In the genomic region with DNA sequence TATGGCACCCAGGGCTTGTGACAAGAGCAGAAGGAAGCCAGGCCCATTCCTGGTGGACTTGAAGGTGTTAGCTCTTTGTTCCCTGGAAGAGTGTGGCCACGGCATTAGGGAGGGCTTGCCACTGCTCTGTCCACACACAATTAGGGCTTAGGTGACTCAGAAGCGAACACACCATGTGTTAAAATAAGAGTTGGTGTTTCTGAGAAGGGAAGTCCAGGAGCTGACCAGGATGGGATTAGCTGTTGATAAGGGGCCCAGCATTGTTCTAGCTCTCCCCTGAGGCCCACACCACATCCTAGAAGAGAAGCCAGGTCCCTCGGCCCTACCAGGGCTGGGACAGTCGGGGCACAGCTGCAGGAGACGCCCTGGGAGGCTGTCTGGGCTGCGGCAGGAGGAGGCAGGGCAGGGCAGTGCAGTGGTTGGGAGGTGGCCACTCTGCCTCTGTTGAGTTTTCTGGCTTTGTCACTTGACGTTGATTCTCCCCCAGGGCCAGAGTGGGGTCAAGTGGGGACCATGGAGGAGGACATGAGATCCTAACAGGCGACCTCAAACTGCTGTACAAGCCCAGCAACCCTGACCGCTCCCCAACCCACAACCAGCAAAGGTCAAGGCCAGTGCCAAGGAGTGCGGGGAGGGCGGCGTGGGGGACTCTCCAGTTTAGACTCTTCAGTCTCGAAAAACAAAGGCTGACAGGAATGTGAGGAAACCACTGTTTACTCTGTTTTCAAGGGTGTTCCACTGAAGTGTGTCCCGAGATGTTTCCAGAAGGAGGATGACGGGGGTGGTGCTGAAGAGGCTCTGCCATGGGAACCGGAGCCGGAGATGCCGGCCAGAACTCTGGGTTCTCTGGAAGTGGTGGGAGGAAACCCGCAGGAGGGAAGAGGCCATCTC, we compare ENCODE assay signal across 10 cellular contexts. TPM values are rescaled to one million over a fixed set of nuclear protein-coding genes. Genes with fewer than 3 reads are reported as not detected.
DNase-seq lines count a peak whose midpoint lies in the region; ATAC-seq, FAIRE-seq and TF ChIP-seq lines count a peak whose summit lies in the region.
"Had no signal": no experiment of that assay in that cellular context is flagged by ENCODE, and none has a peak within 500 bp of the region (broad histone marks: within the 10 kb centered on the region; RNA-seq: fewer than 3 reads in every experiment).

No MANE protein-coding gene starts in this region.

- no peak overlapping the region for H2BK20ac ChIP-seq in H9 (ENCODE audit: low read depth, low read length, poor library complexity, severe bottlenecking)

- no peak overlapping the region for H4K8ac ChIP-seq in H9 (replicated peaks; ENCODE audit: insufficient read length, low read depth, low read length)

- no peaks in the 10 kb centered on the region for H4K20me1 ChIP-seq in H9 (ENCODE audit: control insufficient read depth, insufficient read depth, insufficient read length)
- H4K20me1 ChIP-seq in K562 (replicated peaks; ENCODE audit: control insufficient read depth, insufficient read depth, low read length): no peaks in the 10 kb centered on the region

- no peak overlapping the region for H3K23ac ChIP-seq in H9 (ENCODE audit: insufficient read length, low read depth, low read length)

- FAIRE-seq in K562 (lab: Jason Lieb, UNC): no peak
- no peak for FAIRE-seq in kidney (lab: Jason Lieb, UNC)

- TF ChIP-seq POLR2A in K562 (conservative IDR thresholded peaks at IDR 0.05): no peak

- peak overlapping the region in 1 of 3 experiments; percentile 13; a peak in 1 of 7 replicates for H3K27ac Mint-ChIP-seq in H9
- no peak overlapping the region for H3K27ac Mint-ChIP-seq in activated naive CD4-positive, alpha-beta T cell treated with anti-CD3 and anti-CD28 coated beads for 36 hours

- H2BK15ac ChIP-seq in H9 (ENCODE audit: low read depth, low read length): no peak overlapping the region

- no peaks in the 10 kb centered on the region for H3K9me1 ChIP-seq in K562 (ENCODE audit: control insufficient read depth, insufficient read depth, low read length)

- H3K4me2 ChIP-seq in H9 (ENCODE audit: insufficient read depth, insufficient read length, low read length) (no peak overlapping the region), K562 (ENCODE audit: insufficient read depth, low read length) (no peak overlapping the region)

- no peaks in the 10 kb centered on the region; a peak in 1 of 5 replicates for H3K9me3 Mint-ChIP-seq in H9
- no peaks in the 10 kb centered on the region for H3K9me3 Mint-ChIP-seq in activated naive CD4-positive, alpha-beta T cell treated with anti-CD3 and anti-CD28 coated beads for 36 hours

- no peaks in the 10 kb centered on the region for H3K36me3 Mint-ChIP-seq in H9 (ENCODE audit: insufficient read depth in 1 of 3, low read depth in 3 of 3)
- H3K36me3 Mint-ChIP-seq in activated naive CD4-positive, alpha-beta T cell treated with anti-CD3 and anti-CD28 coated beads for 36 hours (ENCODE audit: low read depth): no peaks in the 10 kb centered on the region

- no CpG with 5 or more reads among the region's 19 CpGs for WGBS in H9 (ENCODE audit: extremely low coverage, insufficient read length, low lambda C conversion rate)
- 27% methylated on average over 19 of the region's 19 CpGs for WGBS in K562 (ENCODE audit: insufficient coverage, low coverage, missing lambda C conversion rate)

- H3K14ac ChIP-seq in H9 (ENCODE audit: insufficient read depth, low read length): no peak overlapping the region

- no peak overlapping the region for H3K18ac ChIP-seq in H9 (ENCODE audit: insufficient read length, low read depth, low read length)

- H3K27ac ChIP-seq in H9 (ENCODE audit: insufficient read length, low read depth, low read length): no peak overlapping the region
- no peak overlapping the region for H3K27ac ChIP-seq in K562 (ENCODE audit: extremely low read depth, low read depth, low read length)
- H3K27ac ChIP-seq in kidney (ENCODE audit: low read depth in 2 of 2, low read length in 2 of 2): peak overlapping the region; percentile 54 to 83
- H3K27ac ChIP-seq in skin epidermis: peak overlapping the region in 11 of 21 experiments; percentile 4 to 86 (median 62)

- H3K9ac ChIP-seq in H9 (ENCODE audit: extremely low read depth, insufficient read length, low read length) (no peak overlapping the region), K562 (ENCODE audit: insufficient read depth in 1 of 2, low read depth in 2 of 2, low read length in 2 of 2) (0 out of 4 replicates have a peak overlapping the region, but pooled peaks of 1 of the 2 experiments have one; percentile 2), kidney (ENCODE audit: low read length in 2 of 2) (no peak overlapping the region)

- no peak overlapping the region for H3K4ac ChIP-seq in H9 (ENCODE audit: low read depth, low read length)

- H2BK120ac ChIP-seq in H9 (ENCODE audit: low read depth, low read length, poor library complexity, severe bottlenecking): no peak overlapping the region

- TF ChIP-seq EP300 in K562 (IDR thresholded peaks at IDR 0.05; ENCODE audit: low read length): no peak

- H3K4me1 ChIP-seq in H9 (ENCODE audit: insufficient read depth, low read length): no peaks in the 10 kb centered on the region
- peaks cover 5 to 18% of the 10 kb centered on the region in 2 experiments; a peak in 4 of 5 replicates for H3K4me1 ChIP-seq in K562 (replicated peaks in 1 of 2; ENCODE audit: control insufficient read depth in 2 of 2, insufficient read depth in 2 of 2, low read length in 2 of 2)
- H3K4me1 ChIP-seq in kidney (ENCODE audit: control insufficient read depth in 1 of 2, insufficient read depth in 1 of 2, low read depth in 1 of 2, low read length in 2 of 2): peaks cover 6 to 13% of the 10 kb centered on the region in 2 donors

- no peak overlapping the region for H4K91ac ChIP-seq in H9 (ENCODE audit: insufficient read length, low read depth, low read length)

- H2AK5ac ChIP-seq in H9 (ENCODE audit: insufficient read length, low read length): no peak overlapping the region

- H3K79me1 ChIP-seq in H9 (ENCODE audit: insufficient read depth, low read depth, low read length, poor library complexity, severe bottlenecking): no peaks in the 10 kb centered on the region

- H3K23me2 ChIP-seq in H9 (ENCODE audit: insufficient read length, low read depth, low read length, poor library complexity, severe bottlenecking): no peaks in the 10 kb centered on the region

- no peaks in the 10 kb centered on the region for H3K36me3 ChIP-seq in K562 (ENCODE audit: control insufficient read depth, insufficient read depth, low read length)
- no peaks in the 10 kb centered on the region for H3K36me3 ChIP-seq in kidney (ENCODE audit: control insufficient read depth in 1 of 2, insufficient read depth in 2 of 2, low read length in 2 of 2)

- no peak overlapping the region for H4K5ac ChIP-seq in H9 (ENCODE audit: insufficient read length, low read depth, low read length)

- H2BK12ac ChIP-seq in H9 (ENCODE audit: insufficient read length, low read depth, low read length): no peak overlapping the region

- no peak for TF ChIP-seq CTCF in H9 (conservative IDR thresholded peaks at IDR 0.05)
- no peak for TF ChIP-seq CTCF in K562 (IDR thresholded peaks at IDR 0.05 in 2 of 3, conservative IDR thresholded peaks at IDR 0.05 in 1 of 3; ENCODE audit: insufficient read depth in 2 of 3, low read depth in 1 of 3, low read length in 3 of 3)
- TF ChIP-seq CTCF in kidney (IDR thresholded peaks at IDR 0.05; ENCODE audit: borderline replicate concordance, extremely low read depth, insufficient read depth): no peak

- peaks cover 23% of the 10 kb centered on the region for H3K27me3 Mint-ChIP-seq in H9 (ENCODE audit: low read depth)
- peaks cover 3% of the 10 kb centered on the region for H3K27me3 Mint-ChIP-seq in activated naive CD4-positive, alpha-beta T cell treated with anti-CD3 and anti-CD28 coated beads for 36 hours (ENCODE audit: low read depth)

- CTCF ChIA-PET in K562 (lab: Yijun Ruan, JAX; ENCODE audit: low intra/inter-chr PET ratio): no interaction called here
- CTCF ChIA-PET in activated naive CD4-positive, alpha-beta T cell treated with anti-CD3 and anti-CD28 coated beads for 36 hours (lab: Charles Lee): interaction anchor here (0.6 to 9.1 kb wide), 3 partner anchors 32 to 90 kb away, joined by 3 to 68 read pairs (median 4); no protein-coding TSS in a partner anchor

- BruUV-seq in K562 (replicated peaks; lab: Mats Ljungman, UMichigan): no TSS peak

- H2BK5ac ChIP-seq in H9 (ENCODE audit: insufficient read length, low read length): no peak overlapping the region

- H2AFZ ChIP-seq in H9 (ENCODE audit: low read length) (no peak overlapping the region), K562 (ENCODE audit: low read depth, low read length) (peak overlapping the region; percentile 55)

- POLR2A ChIA-PET in K562 (lab: Yijun Ruan, JAX): interaction anchor here (0.6 to 1.3 kb wide), 2 partner anchors 106 to 332 kb away, joined by 3 to 5 read pairs; no protein-coding TSS in a partner anchor

- H3K56ac ChIP-seq in H9 (ENCODE audit: insufficient read length, low read depth, low read length): no peak overlapping the region

- H3K9me3 ChIP-seq in H9 (ENCODE audit: control insufficient read depth, low read depth, low read length) (no peaks in the 10 kb centered on the region), K562 (replicated peaks; ENCODE audit: control insufficient read depth, insufficient read depth, low read depth, low read length) (no peaks in the 10 kb centered on the region), kidney (ENCODE audit: control insufficient read depth in 1 of 2, low read length in 2 of 2) (no peaks in the 10 kb centered on the region)

- peak; percentile 17; the same call in 2 of the 3 replicates for ATAC-seq in K562
- no peak for ATAC-seq in GM21390 (IDR thresholded peaks at IDR 0.05; ENCODE audit: unreplicated experiment)
- ATAC-seq in GM19463 (IDR thresholded peaks at IDR 0.05; ENCODE audit: unreplicated experiment): no peak

- H3T11ph ChIP-seq in H9 (ENCODE audit: low read length): no peak overlapping the region

- in situ Hi-C loops in K562 (cut with MboI): no loop called here

- peaks cover 2 to 7% of the 10 kb centered on the region in 2 experiments; a peak in 3 of 4 replicates for H3K4me1 Mint-ChIP-seq in H9
- H3K4me1 Mint-ChIP-seq in activated naive CD4-positive, alpha-beta T cell treated with anti-CD3 and anti-CD28 coated beads for 36 hours (ENCODE audit: low read depth): peaks cover 6% of the 10 kb centered on the region

- DNase-seq in H9: peak; percentile 15
- DNase-seq in K562 (ENCODE audit: extremely low read depth in 1 of 4, low spot score in 3 of 4): no peak
- DNase-seq in kidney: no peak
- no peak for DNase-seq in activated T-cell treated with anti-CD3 and anti-CD28 coated beads, Interleukin-2, amount 50 U/mL, for 48 hours
- no peak for DNase-seq in activated naive CD4-positive, alpha-beta T cell treated with anti-CD3 and anti-CD28 coated beads for 36 hours
- DNase-seq: activated CD4-positive, alpha-beta T cell treated with anti-CD3 and anti-CD28 coated beads for 48 hours had no signal

- no peak overlapping the region for H3K4me3 Mint-ChIP-seq in H9
- no peak overlapping the region for H3K4me3 Mint-ChIP-seq in activated naive CD4-positive, alpha-beta T cell treated with anti-CD3 and anti-CD28 coated beads for 36 hours

- no peak for TF ChIP-seq RAD21 in K562 (CRISPR knock-in tag; conservative IDR thresholded peaks at IDR 0.05 in 1 of 2, IDR thresholded peaks at IDR 0.05 in 1 of 2)

- no peak overlapping the region for H3K4me3 ChIP-seq in K562
- H3K4me3 ChIP-seq in kidney (ENCODE audit: low read length in 2 of 2): no peak overlapping the region
- no peak overlapping the region for H3K4me3 ChIP-seq in skin epidermis

- peaks cover 3% of the 10 kb centered on the region; the same call in 1 of the 2 replicates for H3K27me3 ChIP-seq in H9 (ENCODE audit: insufficient read depth, low read length)
- peaks cover 0 to 18% of the 10 kb centered on the region in 2 experiments; a peak in 3 of 5 replicates for H3K27me3 ChIP-seq in K562 (ENCODE audit: control insufficient read depth in 2 of 2, insufficient read depth in 2 of 2, low read length in 2 of 2)

- H3K79me2 ChIP-seq in H9 (ENCODE audit: insufficient read depth, low read length) (no peaks in the 10 kb centered on the region), K562 (ENCODE audit: control insufficient read depth, insufficient read depth, low read length) (no peaks in the 10 kb centered on the region)

- intact Hi-C loops in K562 (cut with micrococcal nuclease): no loop called here
- intact Hi-C loops in kidney (cut with DNase I): no loop called here
- intact Hi-C loops in activated naive CD4-positive, alpha-beta T cell treated with anti-CD3 and anti-CD28 coated beads for 36 hours (cut with micrococcal nuclease): no loop called here

RNA-seq across cellular contexts. Expression of a gene that starts 16.8 kb away (rescaled TPM):
- not detected in 2 replicates for total RNA-seq in H9 (2021)
- total RNA-seq in K562 (2011; cell fraction: chromatin; rRNA removed; ENCODE audit: low replicate concordance): 0.21 TPM in 1 of 2 replicates, not detected in the other
- not detected in 2 replicates for total RNA-seq in K562 (2011; cell fraction: nucleolus; rRNA removed)
- total RNA-seq in K562 (2011; cell fraction: nucleoplasm; rRNA removed): 0.99 TPM in 1 of 2 replicates, not detected in the other
- total RNA-seq in K562 (2014; rRNA removed): not detected in 2 replicates
- not detected in 2 replicates for total RNA-seq in K562 (2014; rRNA removed; fragmentation: Illumina TruSeq; extraction: Trizol)
- not detected in 2 replicates for total RNA-seq in K562 (2015; rRNA removed; fragmentation: Illumina TruSeq; extraction: Trizol)
- not detected in 2 replicates for total RNA-seq in K562 (2021)
- polyA plus RNA-seq in K562 (2011; rRNA removed): not detected in 2 replicates
- polyA plus RNA-seq in K562 (2011; cell fraction: cytosol; rRNA removed): 0.03 TPM in 1 of 2 replicates, not detected in the other
- polyA plus RNA-seq in K562 (2011; cell fraction: nucleus; rRNA removed): 0.06 TPM in 1 of 2 replicates, not detected in the other
- polyA plus RNA-seq in K562 (2012): 0.37 TPM in 1 of 2 replicates, not detected in the other
- not detected in 2 replicates for polyA plus RNA-seq in K562 (2014; fragmentation: Illumina TruSeq; extraction: Trizol)
- polyA plus RNA-seq in K562 (2014; fragmentation: Nextera tagmentation; extraction: Ambion mirVana): not detected
- polyA plus RNA-seq in K562 (2014; rRNA removed): not detected in 2 replicates
- not detected in 2 replicates for polyA minus RNA-seq in K562 (2011; rRNA and poly(A)+ RNA removed)
- polyA minus RNA-seq in K562 (2011; cell fraction: cytosol; rRNA and poly(A)+ RNA removed): not detected in 2 replicates
- not detected in 2 replicates for polyA minus RNA-seq in K562 (2011; cell fraction: nucleus; rRNA and poly(A)+ RNA removed)
- 5.5 TPM for total RNA-seq in kidney
- 8.1 TPM for polyA plus RNA-seq in kidney (ENCODE audit: insufficient read depth, low read depth, low replicate concordance)
- 1 to 10 TPM; 2.6 to 3.2 TPM for total RNA-seq in activated naive CD4-positive, alpha-beta T cell treated with anti-CD3 and anti-CD28 coated beads for 36 hours
- total RNA-seq: lung microvascular endothelial cell had no signal

RNA-seq across cellular contexts. Expression of a gene that starts 42.9 kb away (rescaled TPM):
- total RNA-seq in H9 (2021) (0.20 and 0.22 TPM in 2 replicates), K562 (2014; rRNA removed) (not detected in 2 replicates), K562 (2014; rRNA removed; fragmentation: Illumina TruSeq; extraction: Trizol) (not detected in 2 replicates), K562 (2015; rRNA removed; fragmentation: Illumina TruSeq; extraction: Trizol) (not detected in 2 replicates), K562 (2021) (not detected in 2 replicates), kidney (11.2 TPM)
- not detected in 2 replicates for total RNA-seq in K562 (2011; cell fraction: chromatin; rRNA removed; ENCODE audit: low replicate concordance)
- total RNA-seq in K562 (2011; cell fraction: nucleolus; rRNA removed): not detected in 2 replicates
- total RNA-seq in K562 (2011; cell fraction: nucleoplasm; rRNA removed): not detected in 2 replicates
- polyA plus RNA-seq in K562 (2011; rRNA removed) (not detected in 2 replicates), K562 (2014; fragmentation: Illumina TruSeq; extraction: Trizol) (not detected in 2 replicates), K562 (2014; fragmentation: Nextera tagmentation; extraction: Ambion mirVana) (not detected), K562 (2014; rRNA removed) (not detected in 2 replicates), kidney (ENCODE audit: insufficient read depth, low read depth, low replicate concordance) (18.6 TPM)
- polyA plus RNA-seq in K562 (2011; cell fraction: cytosol; rRNA removed): not detected in 2 replicates
- polyA plus RNA-seq in K562 (2011; cell fraction: nucleus; rRNA removed): not detected in 2 replicates
- polyA plus RNA-seq in K562 (2012): not detected in 2 replicates
- not detected in 2 replicates for polyA minus RNA-seq in K562 (2011; rRNA and poly(A)+ RNA removed)
- not detected in 2 replicates for polyA minus RNA-seq in K562 (2011; cell fraction: cytosol; rRNA and poly(A)+ RNA removed)
- polyA minus RNA-seq in K562 (2011; cell fraction: nucleus; rRNA and poly(A)+ RNA removed): not detected in 2 replicates
- total RNA-seq in activated naive CD4-positive, alpha-beta T cell treated with anti-CD3 and anti-CD28 coated beads for 36 hours: not detected

RNA-seq across cellular contexts. Expression of a gene that starts 42.9 kb away (rescaled TPM):
- total RNA-seq in H9 (2021) (not detected in 2 replicates), K562 (2014; rRNA removed) (not detected in 2 replicates), K562 (2014; rRNA removed; fragmentation: Illumina TruSeq; extraction: Trizol) (not detected in 2 replicates), K562 (2015; rRNA removed; fragmentation: Illumina TruSeq; extraction: Trizol) (not detected in 2 replicates), K562 (2021) (7.0 and 8.5 TPM in 2 replicates), kidney (1.3 TPM)
- total RNA-seq in K562 (2011; cell fraction: chromatin; rRNA removed; ENCODE audit: low replicate concordance): not detected in 2 replicates
- total RNA-seq in K562 (2011; cell fraction: nucleolus; rRNA removed): not detected in 2 replicates
- total RNA-seq in K562 (2011; cell fraction: nucleoplasm; rRNA removed): not detected in 2 replicates
- polyA plus RNA-seq in K562 (2011; rRNA removed) (not detected in 2 replicates), K562 (2014; fragmentation: Illumina TruSeq; extraction: Trizol) (not detected in 2 replicates), K562 (2014; fragmentation: Nextera tagmentation; extraction: Ambion mirVana) (under 1 TPM in 1 of 2 experiments, not detected in 1; 0.03 TPM), K562 (2014; rRNA removed) (not detected in 2 replicates), kidney (ENCODE audit: insufficient read depth, low read depth, low replicate concordance) (0.92 TPM)
- not detected in 2 replicates for polyA plus RNA-seq in K562 (2011; cell fraction: cytosol; rRNA removed)
- not detected in 2 replicates for polyA plus RNA-seq in K562 (2011; cell fraction: nucleus; rRNA removed)
- not detected in 2 replicates for polyA plus RNA-seq in K562 (2012)
- not detected in 2 replicates for polyA minus RNA-seq in K562 (2011; rRNA and poly(A)+ RNA removed)
- polyA minus RNA-seq in K562 (2011; cell fraction: cytosol; rRNA and poly(A)+ RNA removed): not detected in 2 replicates
- not detected in 2 replicates for polyA minus RNA-seq in K562 (2011; cell fraction: nucleus; rRNA and poly(A)+ RNA removed)
- total RNA-seq in activated naive CD4-positive, alpha-beta T cell treated with anti-CD3 and anti-CD28 coated beads for 36 hours: not detected
- total RNA-seq: lung microvascular endothelial cell had no signal

Comparison
In these comparisons a context has a peak if more than half of its experiments do, and no peak if none do; other contexts are left out.
1. H3K27ac ChIP-seq: peak in kidney (2 of 2) and skin epidermis (11 of 21); none in H9 (single experiment) and K562 (single experiment).
2. RNA of a gene that starts 42.9 kb away (total RNA-seq): 11.2 TPM in kidney (single experiment); 0.20 to 0.22 TPM in H9, not detected in K562 and not detected in activated naive CD4-positive, alpha-beta T cell treated with anti-CD3 and anti-CD28 coated beads for 36 hours; every median in the first group is over 10 times any median in the second.